Comparison of ENCODE assay signal across 3 cellular contexts in the genomic region with DNA sequence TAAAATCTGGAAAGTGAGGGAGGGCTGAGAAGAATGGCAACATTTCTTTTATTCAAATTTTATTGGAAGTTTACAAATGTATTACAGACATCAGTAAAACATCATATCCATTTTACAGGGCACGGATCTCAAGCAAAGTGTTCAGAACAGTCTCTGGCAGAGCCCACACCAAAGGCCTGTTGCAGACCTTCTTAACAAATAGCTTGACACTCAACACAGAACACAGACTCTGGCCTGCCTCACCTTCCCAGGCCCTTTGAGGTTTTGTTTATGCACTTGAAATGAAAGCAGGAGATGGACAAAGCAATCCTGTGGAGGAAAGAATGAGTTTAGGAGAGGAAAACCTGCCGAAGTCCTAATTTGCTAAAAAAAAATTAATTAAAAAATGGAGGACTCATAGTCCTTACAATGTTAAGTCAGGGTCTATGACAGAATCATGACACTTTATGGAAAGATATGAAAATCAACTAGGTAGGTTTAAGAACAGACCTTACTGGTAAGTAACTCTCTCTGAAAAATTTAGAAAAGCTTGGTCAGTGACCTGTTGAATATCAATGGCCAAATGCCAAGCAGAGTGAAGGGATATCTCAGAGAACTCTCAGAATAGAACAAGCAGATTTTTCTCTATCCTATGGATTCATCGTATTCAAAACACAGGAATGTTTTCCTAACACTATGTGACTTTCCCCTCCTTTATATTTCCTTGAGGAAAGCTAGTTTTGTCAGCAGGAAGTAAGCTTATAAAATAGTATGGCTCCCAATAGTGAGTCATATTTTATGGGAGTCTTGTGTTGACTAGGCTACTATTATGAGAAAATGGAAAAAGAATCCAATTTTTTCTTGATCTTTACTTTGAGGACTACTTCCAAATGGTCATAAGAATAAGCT.
TF ChIP-seq lines count a peak whose summit lies in the region.

No MANE protein-coding gene starts in this region.

TF ChIP-seq in A549, 52 proteins besides CTCF, POLR2A, EP300 and RAD21:
- TF ChIP-seq FOSL2 (IDR thresholded peaks at IDR 0.05), result no peak
- TF ChIP-seq FOSL2 (CRISPR knock-in tag; IDR thresholded peaks at IDR 0.05), result peak; percentile 62
- no peak for TF ChIP-seq JUN (IDR thresholded peaks at IDR 0.05)
TF ChIP-seq in A549: peak in this region for 1.

TF ChIP-seq in HEK293, 187 proteins besides CTCF, POLR2A, EP300 and RAD21:
- TF ChIP-seq ZNF664 (tag by site-specific recombination; IDR thresholded peaks at IDR 0.05), result no peak
- peak; percentile 59; the same call in 1 of the 2 replicates for TF ChIP-seq SCRT1 (tag by site-specific recombination; IDR thresholded peaks at IDR 0.05; ENCODE audit: borderline replicate concordance)
- peak; percentile 83 for TF ChIP-seq SCRT2 (tag by site-specific recombination; IDR thresholded peaks at IDR 0.05)
- peak; percentile 57 for TF ChIP-seq ZIC2 (tag by site-specific recombination; IDR thresholded peaks at IDR 0.05)

TF ChIP-seq in WTC11, 78 proteins besides CTCF, POLR2A, EP300 and RAD21:
- TF ChIP-seq ETV6 (CRISPR knock-in tag; IDR thresholded peaks at IDR 0.05) (no peak), EMX1 (CRISPR knock-in tag; IDR thresholded peaks at IDR 0.05) (no peak), CREB1 (CRISPR knock-in tag; IDR thresholded peaks at IDR 0.05) (no peak), PRDM15 (CRISPR knock-in tag; IDR thresholded peaks at IDR 0.05) (no peak)
- TF ChIP-seq, protein P1, sequence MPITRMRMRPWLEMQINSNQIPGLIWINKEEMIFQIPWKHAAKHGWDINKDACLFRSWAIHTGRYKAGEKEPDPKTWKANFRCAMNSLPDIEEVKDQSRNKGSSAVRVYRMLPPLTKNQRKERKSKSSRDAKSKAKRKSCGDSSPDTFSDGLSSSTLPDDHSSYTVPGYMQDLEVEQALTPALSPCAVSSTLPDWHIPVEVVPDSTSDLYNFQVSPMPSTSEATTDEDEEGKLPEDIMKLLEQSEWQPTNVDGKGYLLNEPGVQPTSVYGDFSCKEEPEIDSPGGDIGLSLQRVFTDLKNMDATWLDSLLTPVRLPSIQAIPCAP (CRISPR knock-in tag; IDR thresholded peaks at IDR 0.05), result no peak
- TF ChIP-seq, protein P2, sequence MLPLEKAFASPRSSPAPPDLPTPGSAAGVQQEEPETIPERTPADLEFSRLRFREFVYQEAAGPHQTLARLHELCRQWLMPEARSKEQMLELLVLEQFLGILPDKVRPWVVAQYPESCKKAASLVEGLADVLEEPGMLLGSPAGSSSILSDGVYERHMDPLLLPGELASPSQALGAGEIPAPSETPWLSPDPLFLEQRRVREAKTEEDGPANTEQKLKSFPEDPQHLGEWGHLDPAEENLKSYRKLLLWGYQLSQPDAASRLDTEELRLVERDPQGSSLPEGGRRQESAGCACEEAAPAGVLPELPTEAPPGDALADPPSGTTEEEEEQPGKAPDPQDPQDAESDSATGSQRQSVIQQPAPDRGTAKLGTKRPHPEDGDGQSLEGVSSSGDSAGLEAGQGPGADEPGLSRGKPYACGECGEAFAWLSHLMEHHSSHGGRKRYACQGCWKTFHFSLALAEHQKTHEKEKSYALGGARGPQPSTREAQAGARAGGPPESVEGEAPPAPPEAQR (CRISPR knock-in tag; IDR thresholded peaks at IDR 0.05), result no peak
TF ChIP-seq in WTC11: peak in this region for 0.
